In the genomic region with DNA sequence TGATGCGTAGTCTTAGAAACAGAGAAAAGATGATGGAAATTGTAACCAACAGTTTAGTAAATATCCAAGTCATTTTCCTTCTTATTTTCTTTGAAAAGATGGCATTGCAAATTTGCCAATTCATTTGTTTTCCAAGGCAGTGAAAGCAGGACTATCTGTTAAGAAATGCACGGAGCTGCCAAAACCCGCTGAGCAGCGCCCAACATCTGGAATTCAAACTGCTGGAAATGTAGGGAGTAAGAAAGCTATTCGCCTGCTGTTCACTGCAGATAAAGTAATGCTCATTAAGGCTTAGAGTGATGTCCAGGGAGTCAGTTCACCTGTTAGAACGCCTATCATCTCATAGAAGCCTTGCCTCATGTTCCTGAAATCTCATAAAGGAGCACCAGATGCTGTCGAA, we compare ENCODE assay signal across 21 cellular contexts.
"Had no signal": no experiment of that assay in that cellular context is flagged by ENCODE, and none has a peak within 500 bp of the region (broad histone marks: within the 10 kb centered on the region; RNA-seq: fewer than 3 reads in every experiment).

No MANE protein-coding gene starts in this region.

- H3K9ac ChIP-seq: SK-N-SH had no signal

- FAIRE-seq: K562 had no signal

- H3K27me3 ChIP-seq: breast epithelium, SJCRH30 had no signal

- H3K27ac ChIP-seq: breast epithelium, SJCRH30, WERI-Rb-1 had no signal

- ATAC-seq: activated CD4-positive, alpha-beta T cell treated with anti-CD3 and anti-CD28 coated beads for 36 hours; K562; Right ventricle myocardium inferior had no signal

- H3K9me3 ChIP-seq: SK-N-SH had no signal

- H3K4me3 ChIP-seq: breast epithelium, K562, SJCRH30 had no signal

- H3K36me3 ChIP-seq: breast epithelium, SJCRH30, WERI-Rb-1 had no signal

- DNase-seq: activated CD4-positive, alpha-beta memory T cell treated with anti-CD3 and anti-CD28 coated beads, Interleukin-2, amount 10 ng/mL, durations not matched to agents 7 days and 5 days; activated CD4-positive, alpha-beta T cell treated with anti-CD3 and anti-CD28 coated beads for 36 hours; activated CD4-positive, alpha-beta T cell treated with anti-CD3 and anti-CD28 coated beads, Interleukin-2, amount 50 U/mL, for 1 hour; activated effector memory CD4-positive, alpha-beta T cell treated with Interleukin-2 at 50 U/mL for 16 hours; activated naive CD4-positive, alpha-beta T cell; central memory CD4-positive, alpha-beta T cell; Karpas-422; NCI-H1105 treated with DMSO at 0.1 percent for 48 hours; NCI-H1436 treated with DMSO at 0.1 percent for 48 hours; NCI-H187 treated with DMSO at 0.1 percent for 48 hours; NCI-H2081 treated with DMSO at 0.1 percent for 48 hours; NCI-H226; NCI-H526; NCI-H82; SJCRH30; SK-N-SH; T-helper 1 cell; WERI-Rb-1 had no signal

- H3K4me2 ChIP-seq: SK-N-SH had no signal

- H3K4me1 ChIP-seq: breast epithelium, SJCRH30 had no signal
